8 cellular contexts compared by ENCODE assay signal in genomic region chr14:52918486-52918885, GRCh38. TPM values are rescaled to one million over a fixed set of nuclear protein-coding genes. Genes with fewer than 3 reads are reported as not detected.
DNase-seq lines count a peak whose midpoint lies in the region; ATAC-seq and TF ChIP-seq lines count a peak whose summit lies in the region.

No MANE protein-coding gene starts in this region.

- H3K4me3 Mint-ChIP-seq in GM23338: no peak overlapping the region
- H3K4me3 Mint-ChIP-seq in progenitor cell of endocrine pancreas (ENCODE audit: low read depth): no peak overlapping the region

- no peak for TF ChIP-seq CTCF in GM23338 (conservative IDR thresholded peaks at IDR 0.05; ENCODE audit: low read depth in 2 of 2)
- no peak for TF ChIP-seq CTCF in brain microvascular endothelial cell (IDR thresholded peaks at IDR 0.05; ENCODE audit: low read depth, low read length, missing control alignments)
- no peak for TF ChIP-seq CTCF in progenitor cell of endocrine pancreas (IDR thresholded peaks at IDR 0.05; ENCODE audit: unreplicated experiment)

- H3K4me3 ChIP-seq in GM23338: no peak overlapping the region
- H3K4me3 ChIP-seq in brain microvascular endothelial cell (ENCODE audit: low read depth, low read length): no peak overlapping the region

- ATAC-seq in activated CD4-positive, CD25-positive, alpha-beta regulatory T cell treated with anti-CD3 and anti-CD28 coated beads, Interleukin-2, amount 50 U/mL, for 24 hours: peak; percentile 99 to 100
- ATAC-seq in GM23338: no peak

- no peak overlapping the region for H3K27ac Mint-ChIP-seq in GM23338
- H3K27ac Mint-ChIP-seq in progenitor cell of endocrine pancreas: no peak overlapping the region

- H3K27ac ChIP-seq in GM23338 (ENCODE audit: low read depth) (0 out of 2 replicates have a peak overlapping the region, but pooled peaks have one; percentile 6), brain microvascular endothelial cell (peak overlapping the region; percentile 45)

- H3K4me1 Mint-ChIP-seq in GM23338 (peaks cover 19% of the 10 kb centered on the region), progenitor cell of endocrine pancreas (ENCODE audit: low read depth) (peaks cover 11% of the 10 kb centered on the region)

- H3K27me3 ChIP-seq in GM23338 (ENCODE audit: insufficient read depth) (no peaks in the 10 kb centered on the region), brain microvascular endothelial cell (replicated peaks) (no peaks in the 10 kb centered on the region)

- H4K20me1 ChIP-seq in GM23338 (replicated peaks; ENCODE audit: insufficient read depth): peaks cover 10% of the 10 kb centered on the region; the same call in 1 of the 2 replicates

- H3K9me3 Mint-ChIP-seq in GM23338 (no peaks in the 10 kb centered on the region), progenitor cell of endocrine pancreas (ENCODE audit: low read depth) (no peaks in the 10 kb centered on the region)

- H3K4me2 ChIP-seq in GM23338: no peak overlapping the region

- no peaks in the 10 kb centered on the region for H3K9me2 ChIP-seq in GM23338 (ENCODE audit: insufficient read depth)

- H3K36me3 ChIP-seq in GM23338 (ENCODE audit: insufficient read depth) (0 out of 2 replicates have a peak, but pooled peaks cover 7% of the 10 kb centered on the region), brain microvascular endothelial cell (replicated peaks) (peaks cover 5% of the 10 kb centered on the region)

- no peak overlapping the region for H2AFZ ChIP-seq in GM23338

- peaks cover 22% of the 10 kb centered on the region for H3K36me3 Mint-ChIP-seq in GM23338 (ENCODE audit: low read depth)
- H3K36me3 Mint-ChIP-seq in progenitor cell of endocrine pancreas (ENCODE audit: insufficient read depth): peaks cover 5% of the 10 kb centered on the region

- H3K27me3 Mint-ChIP-seq in GM23338 (ENCODE audit: insufficient read depth, low read depth, poor library complexity) (peaks cover 1% of the 10 kb centered on the region), progenitor cell of endocrine pancreas (no peaks in the 10 kb centered on the region)

- H3F3A ChIP-seq in GM23338 (replicated peaks; ENCODE audit: low read depth): no peaks in the 10 kb centered on the region

- H3K4me1 ChIP-seq in GM23338 (ENCODE audit: insufficient read depth): peaks cover 13% of the 10 kb centered on the region

- peaks cover 83% of the 10 kb centered on the region for H3K79me2 ChIP-seq in GM23338 (replicated peaks; ENCODE audit: insufficient read depth)

- DNase-seq in activated CD4-positive, CD25-positive, alpha-beta regulatory T cell treated with anti-CD3 and anti-CD28 coated beads, Interleukin-2, amount 50 U/mL, for 72 hours: no peak
- DNase-seq in GM23338 (ENCODE audit: low spot score) (no peak), NAMALWA (ENCODE audit: low spot score) (peak; percentile 26), brain microvascular endothelial cell (peak; percentile 66), myocyte (ENCODE audit: low read depth) (peak; percentile 55), NCI-H146 (lab: John Stamatoyannopoulos, UW) (no peak), progenitor cell of endocrine pancreas (ENCODE audit: low spot score, unreplicated experiment) (no peak)

- in situ Hi-C loops in brain microvascular endothelial cell (cut with HindIII; ENCODE audit: low pct_ligation_motif_present, low sequenced_read_pairs): no loop called here

TF ChIP-seq in GM23338, 12 proteins besides CTCF, POLR2A, EP300 and RAD21:
- no peak for TF ChIP-seq EZH2 (IDR thresholded peaks at IDR 0.05; ENCODE audit: low read depth, unreplicated experiment)
- no peak for TF ChIP-seq STAT1 (IDR thresholded peaks at IDR 0.05; ENCODE audit: unreplicated experiment)
- no peak for TF ChIP-seq EZH2phosphoT487 (IDR thresholded peaks at IDR 0.05; ENCODE audit: unreplicated experiment)
- no peak for TF ChIP-seq ZNF462 (CRISPR knock-in tag; IDR thresholded peaks at IDR 0.05)
- no peak for TF ChIP-seq POLR2AphosphoS5 (IDR thresholded peaks at IDR 0.05; ENCODE audit: low read depth)
- TF ChIP-seq ZNF114 (CRISPR knock-in tag; IDR thresholded peaks at IDR 0.05): no peak
- no peak for TF ChIP-seq JUNB (IDR thresholded peaks at IDR 0.05; ENCODE audit: unreplicated experiment)
- no peak for TF ChIP-seq NANOG (IDR thresholded peaks at IDR 0.05; ENCODE audit: borderline replicate concordance)
- no peak for TF ChIP-seq CREB1 (CRISPR knock-in tag; IDR thresholded peaks at IDR 0.05; ENCODE audit: low read depth)
TF ChIP-seq in GM23338: peak in this region for 0.

RNA-seq across cellular contexts. Expression of gene FERMT2, which starts 32.4 kb away (rescaled TPM):
- total RNA-seq in GM23338 (2014; rRNA removed; shearing (Covaris generic)): 102 and 108 TPM in 2 replicates
- polyA plus RNA-seq in GM23338 (2016; fragmentation: Nextera tagmentation; extraction: Ambion mirVana): 148 and 152 TPM in 2 replicates
- total RNA-seq in myocyte: 109 and 153 TPM in 2 replicates
- polyA plus RNA-seq in myocyte (2012): 79.1 TPM
- 44.4 and 52.8 TPM in 2 replicates for total RNA-seq in progenitor cell of endocrine pancreas

Comparison
In these comparisons a context has a peak if more than half of its experiments do, and no peak if none do; other contexts are left out.
1. DNase-seq: peak in NAMALWA (single experiment), brain microvascular endothelial cell (single experiment) and myocyte (single experiment); none in activated CD4-positive, CD25-positive, alpha-beta regulatory T cell treated with anti-CD3 and anti-CD28 coated beads, Interleukin-2, amount 50 U/mL, for 72 hours (single experiment), GM23338 (single experiment), NCI-H146 (single experiment) and progenitor cell of endocrine pancreas (single experiment).